Comparison of ENCODE assay signal across 8 cellular contexts in the genomic region with DNA sequence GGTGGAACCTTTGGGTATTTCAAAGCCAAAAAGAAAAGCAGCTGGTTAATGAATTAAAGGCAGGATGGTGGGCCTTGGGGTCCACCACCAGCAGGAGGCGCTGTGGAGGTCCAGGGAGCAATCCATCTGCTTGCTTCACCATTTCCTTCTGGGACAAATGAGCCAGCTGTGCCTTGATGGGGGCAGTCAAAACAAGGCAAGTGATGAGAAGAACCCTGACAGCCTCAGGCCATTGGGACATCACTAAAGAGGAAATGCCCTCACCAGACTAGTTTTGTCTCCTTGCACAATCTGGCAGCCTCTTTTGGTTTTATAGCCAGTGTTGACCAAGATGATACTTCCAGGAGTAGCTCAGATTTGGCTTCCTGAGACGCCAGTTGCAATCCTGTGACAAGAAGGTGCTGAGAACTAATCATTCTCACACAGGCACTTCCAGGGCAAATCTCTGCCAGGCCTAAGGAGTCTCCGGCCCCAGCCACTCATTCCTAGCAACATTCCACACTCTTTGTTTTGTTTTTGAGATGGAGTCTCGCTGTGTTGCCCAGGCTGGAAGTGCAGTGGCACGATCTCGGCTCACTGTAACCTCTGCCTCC. TPM values are rescaled to one million over a fixed set of nuclear protein-coding genes. Genes with fewer than 3 reads are reported as not detected.
DNase-seq lines count a peak whose midpoint lies in the region; ATAC-seq and TF ChIP-seq lines count a peak whose summit lies in the region.

No MANE protein-coding gene starts in this region.

- intact Hi-C loops in mammary epithelial cell (cut with micrococcal nuclease) = loop anchor here (1.0 to 5.0 kb wide), 2 partner anchors 40 to 212 kb away; no protein-coding TSS in a partner anchor

- H3K4me1 ChIP-seq in Karpas-422 (ENCODE audit: low read length) = peaks cover 20% of the 10 kb centered on the region
- H3K4me1 ChIP-seq in mammary epithelial cell (ENCODE audit: insufficient read depth, low read length) = peaks cover 6% of the 10 kb centered on the region

- CTCF ChIA-PET in mammary epithelial cell (lab: Charles Lee; ENCODE audit: low non-redundant PET) = interaction anchor here (0.6 to 1.8 kb wide), 7 partner anchors 26 to 779 kb away, joined by 3 to 11 read pairs (median 5); a partner anchor contains a TSS

- no peak overlapping the region for H2AFZ ChIP-seq in Karpas-422 (ENCODE audit: low read length)
- H2AFZ ChIP-seq in mammary epithelial cell (ENCODE audit: low read depth, low read length) = peak overlapping the region; percentile 4

- dilution Hi-C loops in mammary epithelial cell (cut with HindIII; ENCODE audit: low sequenced_read_pairs) = no loop called here

- DNase-seq in EH (ENCODE audit: low read depth) (peak; percentile 94), Karpas-422 (peak; percentile 90), mammary epithelial cell (peak; percentile 78), kidney epithelial cell (ENCODE audit: low read depth) (no peak)
- peak; percentile 60 for DNase-seq in stimulated activated CD4-positive, alpha-beta T cell treated with anti-CD3 and anti-CD28 coated beads, Interleukin-2, amount 100 ng/mL, for 4 hours (ENCODE audit: low read depth)

- no peak overlapping the region for H3K4me3 ChIP-seq in Karpas-422 (ENCODE audit: low read length)
- no peak overlapping the region for H3K4me3 ChIP-seq in mammary epithelial cell (replicated peaks in 1 of 3; ENCODE audit: insufficient read depth in 1 of 3, low read depth in 2 of 3, low read length in 3 of 3)
- H3K4me3 ChIP-seq in kidney epithelial cell (ENCODE audit: low read depth, low read length) = no peak overlapping the region

- TF ChIP-seq CTCF in VCaP (conservative IDR thresholded peaks at IDR 0.05) (peak; percentile 38), mammary epithelial cell (conservative IDR thresholded peaks at IDR 0.05 in 1 of 2, IDR thresholded peaks at IDR 0.05 in 1 of 2; ENCODE audit: extremely low read depth in 1 of 2, insufficient read depth in 1 of 2, low read depth in 1 of 2, low read length in 2 of 2) (peak; percentile 86 to 89), kidney epithelial cell (IDR thresholded peaks at IDR 0.05; ENCODE audit: insufficient read depth, low read length, poor library complexity, severe bottlenecking) (peak; percentile 86)

- H3K27ac ChIP-seq in Karpas-422 (ENCODE audit: low read length) = peak overlapping the region; percentile 32
- H3K27ac ChIP-seq in VCaP = peak overlapping the region; percentile 93; the same call in 1 of the 2 replicates
- H3K27ac ChIP-seq in mammary epithelial cell (ENCODE audit: insufficient read depth, low read depth, low read length) = no peak overlapping the region

- peak overlapping the region; percentile 2 for H3K4me2 ChIP-seq in Karpas-422 (ENCODE audit: low read depth, low read length, poor library complexity, severe bottlenecking)
- no peak overlapping the region for H3K4me2 ChIP-seq in mammary epithelial cell (ENCODE audit: insufficient read depth, low read depth, low read length)

- no peaks in the 10 kb centered on the region for H3K9me3 ChIP-seq in Karpas-422 (ENCODE audit: low read length)
- no peaks in the 10 kb centered on the region for H3K9me3 ChIP-seq in mammary epithelial cell (replicated peaks; ENCODE audit: insufficient read depth, low read length)

- in situ Hi-C loops in mammary epithelial cell (cut with MboI; ENCODE audit: low sequenced_read_pairs in 2 of 2) = no loop called here

- 66% methylated on average over 6 of the region's 6 CpGs for WGBS in mammary epithelial cell (ENCODE audit: low coverage, missing lambda C conversion rate)

- H3K9ac ChIP-seq in Karpas-422 (ENCODE audit: low read length) (no peak overlapping the region), mammary epithelial cell (ENCODE audit: insufficient read depth, low read length) (no peak overlapping the region)

- H3K79me2 ChIP-seq in Karpas-422 (ENCODE audit: low read length) = no peaks in the 10 kb centered on the region
- H3K79me2 ChIP-seq in mammary epithelial cell (ENCODE audit: insufficient read depth, low read length) = no peaks in the 10 kb centered on the region

- no peaks in the 10 kb centered on the region for H3K9me2 ChIP-seq in Karpas-422 (replicated peaks; ENCODE audit: insufficient read depth, low read length)

- H3K27me3 ChIP-seq in Karpas-422 (ENCODE audit: low read length) (no peaks in the 10 kb centered on the region), mammary epithelial cell (ENCODE audit: insufficient read depth, low read length) (no peaks in the 10 kb centered on the region), kidney epithelial cell (ENCODE audit: control insufficient read depth, insufficient read depth, low read length) (no peaks in the 10 kb centered on the region)

- H4K20me1 ChIP-seq in Karpas-422 (ENCODE audit: insufficient read depth, low read depth, low read length) = no peaks in the 10 kb centered on the region
- no peaks in the 10 kb centered on the region for H4K20me1 ChIP-seq in mammary epithelial cell (ENCODE audit: insufficient read depth, low read length)

- H3K36me3 ChIP-seq in Karpas-422 (ENCODE audit: insufficient read depth, low read length) (no peaks in the 10 kb centered on the region), mammary epithelial cell (ENCODE audit: insufficient read depth, low read length) (no peaks in the 10 kb centered on the region), kidney epithelial cell (ENCODE audit: control insufficient read depth, insufficient read depth, low read length) (no peaks in the 10 kb centered on the region)

- ATAC-seq in HG02981 (IDR thresholded peaks at IDR 0.05; ENCODE audit: unreplicated experiment) = no peak
- no peak for ATAC-seq in HG03520 (IDR thresholded peaks at IDR 0.05; ENCODE audit: unreplicated experiment)

- no TSS peak for BruUV-seq in mammary epithelial cell (replicated peaks; lab: Mats Ljungman, UMichigan)

RNA-seq across cellular contexts. Expression of a gene that starts 38.2 kb away (rescaled TPM):
- total RNA-seq in Karpas-422 (2014; rRNA removed; shearing (Covaris generic); ENCODE audit: low replicate concordance) = 74.0 and 107 TPM in 2 replicates
- 10 to 100 TPM; 49.8 to 53.0 TPM for total RNA-seq in mammary epithelial cell
- polyA plus RNA-seq in mammary epithelial cell = 31.1 TPM
- 45.0 TPM for polyA minus RNA-seq in mammary epithelial cell
- total RNA-seq in kidney epithelial cell = 57.3 and 62.5 TPM in 2 replicates
